ENCODE assay signal across 9 cellular contexts in genomic region chr17:80968602-80969029, GRCh38. TPM values are rescaled to one million over a fixed set of nuclear protein-coding genes. Genes with fewer than 3 reads are reported as not detected.
DNase-seq lines count a peak whose midpoint lies in the region; ATAC-seq and TF ChIP-seq lines count a peak whose summit lies in the region.
"Had no signal": no experiment of that assay in that cellular context is flagged by ENCODE, and none has a peak within 500 bp of the region (broad histone marks: within the 10 kb centered on the region; RNA-seq: fewer than 3 reads in every experiment).

No MANE protein-coding gene starts in this region.

- H3K4me3 Mint-ChIP-seq in memory B cell (no peak overlapping the region), mesothelial cell of epicardium (no peak overlapping the region)

- H3K27me3 Mint-ChIP-seq in memory B cell: no peaks in the 10 kb centered on the region
- H3K27me3 Mint-ChIP-seq in mesothelial cell of epicardium (ENCODE audit: low read depth): peaks cover 7% of the 10 kb centered on the region

- no peaks in the 10 kb centered on the region for H3K36me3 ChIP-seq in uterus
- H3K36me3 ChIP-seq in WERI-Rb-1: peaks cover 23% of the 10 kb centered on the region

- intact Hi-C loops in uterus (cut with DNase I; ENCODE audit: low total_unique reads): loop anchor here (10.0 kb wide), 1 partner anchor 104 kb away; no protein-coding TSS in a partner anchor

- H3K4me1 Mint-ChIP-seq in memory B cell (peaks cover 10% of the 10 kb centered on the region), mesothelial cell of epicardium (no peaks in the 10 kb centered on the region)

- no peak for DNase-seq in activated naive CD4-positive, alpha-beta T cell treated with anti-CD3 and anti-CD28 coated beads, Interleukin-2, amount 50 U/mL, for 72 hours (ENCODE audit: low spot score in 2 of 2)
- no peak for DNase-seq in activated naive CD4-positive, alpha-beta T cell treated with anti-CD3 and anti-CD28 coated beads, Interleukin-2, amount 50 U/mL, for 16 hours
- DNase-seq in anterior cingulate cortex (lab: John Stamatoyannopoulos, UW): peak in 53 of 58 donors; percentile 24 to 85 (median 67)
- DNase-seq in memory B cell (ENCODE audit: low spot score in 2 of 2): no peak
- peak; percentile 59 to 64 for DNase-seq in uterus
- DNase-seq in mesothelial cell of epicardium (ENCODE audit: low spot score in 2 of 2, unreplicated experiment in 2 of 2): no peak
- DNase-seq in WERI-Rb-1: no peak
- DNase-seq: mammary epithelial cell had no signal

- peak overlapping the region; percentile 36 to 81 for H3K27ac Mint-ChIP-seq in activated naive CD4-positive, alpha-beta T cell treated with anti-CD3 and anti-CD28 coated beads, Interleukin-2, amount 50 U/mL, for 72 hours
- H3K27ac Mint-ChIP-seq in memory B cell (peak overlapping the region; percentile 67), mesothelial cell of epicardium (no peak overlapping the region)

- no peaks in the 10 kb centered on the region for H3K9me3 Mint-ChIP-seq in activated naive CD4-positive, alpha-beta T cell treated with anti-CD3 and anti-CD28 coated beads, Interleukin-2, amount 50 U/mL, for 72 hours
- H3K9me3 Mint-ChIP-seq in memory B cell: no peaks in the 10 kb centered on the region
- no peaks in the 10 kb centered on the region for H3K9me3 Mint-ChIP-seq in mesothelial cell of epicardium

- H3K9me3 ChIP-seq in uterus (no peaks in the 10 kb centered on the region), WERI-Rb-1 (ENCODE audit: severe bottlenecking) (no peaks in the 10 kb centered on the region)

- H3K27ac ChIP-seq in uterus (peak overlapping the region in 1 of 2 donors; percentile 69), WERI-Rb-1 (no peak overlapping the region)

- no peak for TF ChIP-seq POLR2A in uterus (IDR thresholded peaks at IDR 0.05)

- no peak for TF ChIP-seq CTCF in uterus (IDR thresholded peaks at IDR 0.05)
- no peak for TF ChIP-seq CTCF in mesothelial cell of epicardium (IDR thresholded peaks at IDR 0.05; ENCODE audit: unreplicated experiment)
- TF ChIP-seq CTCF in WERI-Rb-1 (IDR thresholded peaks at IDR 0.05; ENCODE audit: low read depth, low read length): no peak

- H3K27me3 ChIP-seq in uterus (no peaks in the 10 kb centered on the region), WERI-Rb-1 (ENCODE audit: insufficient read depth, low read depth, severe bottlenecking) (no peaks in the 10 kb centered on the region)

- H3K4me1 ChIP-seq in uterus: peaks cover 6 to 15% of the 10 kb centered on the region in 2 donors

- no peaks in the 10 kb centered on the region for H3K36me3 Mint-ChIP-seq in activated naive CD4-positive, alpha-beta T cell treated with anti-CD3 and anti-CD28 coated beads, Interleukin-2, amount 50 U/mL, for 72 hours
- peaks cover 7% of the 10 kb centered on the region for H3K36me3 Mint-ChIP-seq in memory B cell
- peaks cover 8% of the 10 kb centered on the region for H3K36me3 Mint-ChIP-seq in mesothelial cell of epicardium

- ATAC-seq in activated naive CD4-positive, alpha-beta T cell treated with anti-CD3 and anti-CD28 coated beads, Interleukin-2, amount 50 U/mL, for 72 hours: no peak
- ATAC-seq in memory B cell (ENCODE audit: low read depth) (no peak), GM18519 (IDR thresholded peaks at IDR 0.05; ENCODE audit: low FRiP score, unreplicated experiment) (no peak)

- H3K4me3 ChIP-seq in uterus (no peak overlapping the region), WERI-Rb-1 (ENCODE audit: low read depth, low read length) (no peak overlapping the region)

RNA-seq across cellular contexts. Expression of gene CHMP6, which starts 23.0 kb away (rescaled TPM):
- total RNA-seq in activated naive CD4-positive, alpha-beta T cell treated with anti-CD3 and anti-CD28 coated beads, Interleukin-2, amount 50 U/mL, for 72 hours: 10 to 100 TPM in 1 of 2 donors, 1 to 10 TPM in 1; 9.7 to 18.5 TPM
- total RNA-seq in uterus (10 to 100 TPM in 3 of 4 donors, 1 to 10 TPM in 1; 3.6 to 33.2 (median 19.8) TPM), mesothelial cell of epicardium (23.1 to 26.9 TPM (median 26.5 TPM) in 3 replicates)

Comparison
In these comparisons a context has a peak if more than half of its experiments do, and no peak if none do; other contexts are left out.
1. DNase-seq: peak in anterior cingulate cortex (53 of 58) and uterus (2 of 2); none in activated naive CD4-positive, alpha-beta T cell treated with anti-CD3 and anti-CD28 coated beads, Interleukin-2, amount 50 U/mL, for 72 hours (0 of 2), activated naive CD4-positive, alpha-beta T cell treated with anti-CD3 and anti-CD28 coated beads, Interleukin-2, amount 50 U/mL, for 16 hours (single experiment), memory B cell (0 of 2), mesothelial cell of epicardium (0 of 2) and WERI-Rb-1 (single experiment).